8 cellular contexts compared by ENCODE assay signal in the genomic region with DNA sequence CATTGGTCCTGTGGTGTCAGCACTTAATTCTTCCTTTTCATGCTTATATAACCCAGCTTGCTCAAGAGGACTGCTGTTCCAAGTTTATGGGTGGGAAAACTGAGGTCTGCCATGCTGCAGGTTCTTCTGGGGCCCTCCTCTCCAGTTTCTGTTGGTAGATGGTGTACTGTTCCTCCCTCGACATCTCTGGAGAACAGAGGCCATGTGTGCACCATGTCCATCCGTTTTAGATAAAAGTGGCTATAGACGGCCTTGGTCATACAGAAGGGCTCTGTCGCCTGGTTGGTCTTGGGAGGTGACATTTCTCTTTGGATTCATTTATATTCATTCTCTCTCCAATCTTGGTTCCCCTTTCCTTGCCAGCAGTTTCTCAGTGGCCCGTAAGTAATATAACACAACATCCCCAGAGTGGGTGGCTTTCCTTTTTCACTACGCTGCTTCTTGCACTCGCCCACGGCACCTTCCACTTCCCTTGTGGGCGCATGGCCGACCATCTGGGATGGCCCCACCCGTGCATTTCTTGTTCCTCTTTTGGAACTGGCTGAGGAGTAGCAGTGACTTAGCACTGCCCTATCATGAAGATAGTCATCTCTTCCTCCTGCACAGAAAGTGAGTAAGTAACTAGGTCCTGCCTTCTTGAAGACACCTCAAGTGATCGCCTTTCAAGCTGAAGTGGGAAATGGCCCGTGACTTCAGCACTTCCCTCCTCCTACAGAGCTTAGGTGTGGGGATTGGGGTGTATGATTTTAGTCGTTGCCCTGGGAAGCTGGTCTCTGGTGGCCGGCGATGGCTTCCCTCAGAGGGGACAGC.
DNase-seq lines count a peak whose midpoint lies in the region; ATAC-seq, FAIRE-seq and TF ChIP-seq lines count a peak whose summit lies in the region.

No MANE protein-coding gene starts in this region.

- H2BK12ac ChIP-seq in neuronal stem cell (ENCODE audit: low read length) = no peak overlapping the region

- H2AFZ ChIP-seq in GM12878 (ENCODE audit: control insufficient read depth, low read depth, low read length) = no peak overlapping the region
- no peak overlapping the region for H2AFZ ChIP-seq in neuronal stem cell (ENCODE audit: low read length)

- no peak overlapping the region for H2BK15ac ChIP-seq in neuronal stem cell (ENCODE audit: low read length)

- H3K79me1 ChIP-seq in neuronal stem cell (ENCODE audit: low read depth, low read length) = no peaks in the 10 kb centered on the region

- no peak overlapping the region for H3K14ac ChIP-seq in neuronal stem cell (ENCODE audit: low read length)

- no peak overlapping the region for H4K8ac ChIP-seq in neuronal stem cell (ENCODE audit: low read depth, low read length)

- no peak overlapping the region for H2BK5ac ChIP-seq in neuronal stem cell (ENCODE audit: low read length)

- WGBS in GM12878 (ENCODE audit: insufficient coverage, insufficient replicate concordance, low lambda C conversion rate, missing lambda C conversion rate) = 14% methylated on average over 16 of the region's 16 CpGs
- no CpG with 5 or more reads among the region's 16 CpGs for WGBS in neuronal stem cell (ENCODE audit: extremely low coverage in 2 of 2, insufficient read length in 2 of 2, insufficient replicate concordance in 1 of 2), 2 donors

- in situ Hi-C loops in GM12878 (cut with MboI) = no loop called here

- POLR2A ChIA-PET in GM12878 (lab: Charles Lee) = interaction anchor here (0.6 to 1.4 kb wide), 3 partner anchors 35 to 115 kb away, joined by 3 to 4 read pairs (median 3); no protein-coding TSS in a partner anchor

- TF ChIP-seq EP300 in GM12878 (IDR thresholded peaks at IDR 0.05; ENCODE audit: borderline replicate concordance in 1 of 2, control insufficient read depth in 1 of 2, low read depth in 2 of 2, low read length in 2 of 2) = peak in 1 of 2 experiments; percentile 39; a peak in 1 of 4 replicates

- H4K20me1 ChIP-seq in GM12878 (ENCODE audit: control insufficient read depth, insufficient read depth) = no peaks in the 10 kb centered on the region

- SMC1A ChIA-PET in GM12878 (lab: Charles Lee; ENCODE audit: uncharacterized antibody, unreplicated experiment) = interaction anchor here (0.7 to 1.3 kb wide), 8 partner anchors 24 to 129 kb away, joined by 3 to 4 read pairs (median 3); no protein-coding TSS in a partner anchor

- H3K9ac ChIP-seq in GM12878 (ENCODE audit: control insufficient read depth, insufficient read depth, low read length) (peak overlapping the region; percentile 51), neuronal stem cell (ENCODE audit: low read depth, low read length, poor library complexity) (no peak overlapping the region)

- H3K9me3 ChIP-seq in GM12878 (replicated peaks; ENCODE audit: control insufficient read depth, insufficient read depth, low read length) (no peaks in the 10 kb centered on the region), neuronal stem cell (replicated peaks in 1 of 2; ENCODE audit: control insufficient read depth in 2 of 2, insufficient read depth in 1 of 2, low read depth in 1 of 2, low read length in 2 of 2) (no peaks in the 10 kb centered on the region)

- no peak overlapping the region for H2BK120ac ChIP-seq in neuronal stem cell (ENCODE audit: low read depth, low read length)

- peak overlapping the region; percentile 26 for H3K23ac ChIP-seq in neuronal stem cell (ENCODE audit: low read depth, low read length, poor library complexity)

- peaks cover 2% of the 10 kb centered on the region for H3K79me2 ChIP-seq in GM12878 (ENCODE audit: control insufficient read depth, insufficient read depth, low read length)

- no peak; the same call in 1 of the 2 replicates for TF ChIP-seq POLR2A in GM12878 (IDR thresholded peaks at IDR 0.05; ENCODE audit: low read depth, low read length)

- no peak overlapping the region for H4K91ac ChIP-seq in neuronal stem cell (ENCODE audit: low read depth, low read length, poor library complexity)

- no peaks in the 10 kb centered on the region for H3K27me3 ChIP-seq in GM06990 (replicated peaks; ENCODE audit: control insufficient read depth, insufficient read depth, low read length)
- H3K27me3 ChIP-seq in GM12878 (replicated peaks in 1 of 2; ENCODE audit: control insufficient read depth in 2 of 2, insufficient read depth in 2 of 2, low read length in 1 of 2) = no peaks in the 10 kb centered on the region
- no peaks in the 10 kb centered on the region for H3K27me3 ChIP-seq in neuronal stem cell (ENCODE audit: control insufficient read depth in 3 of 3, insufficient read depth in 3 of 3, low read depth in 1 of 3, low read length in 3 of 3)

- H3K4me1 ChIP-seq in GM12878 (ENCODE audit: control insufficient read depth, insufficient read depth, low read length) (peaks cover 33% of the 10 kb centered on the region), neuronal stem cell (ENCODE audit: control insufficient read depth in 2 of 2, insufficient read depth in 1 of 2, low read depth in 1 of 2, low read length in 2 of 2) (no peaks in the 10 kb centered on the region)

- no peak for TF ChIP-seq RAD21 in GM12878 (IDR thresholded peaks at IDR 0.05; ENCODE audit: insufficient read depth, low read depth, low read length)

- RAD21 ChIA-PET in GM12878 (lab: Charles Lee; ENCODE audit: unreplicated experiment) = interaction anchor here (1.0 to 2.5 kb wide), 7 partner anchors 34 to 134 kb away, joined by 3 to 9 read pairs (median 4); no protein-coding TSS in a partner anchor

- FAIRE-seq in GM12878 (lab: Jason Lieb, UNC) = peak; percentile 97

- H3K4ac ChIP-seq in neuronal stem cell (ENCODE audit: low read length) = no peak overlapping the region

- DNase-seq in GM06990 (ENCODE audit: extremely low read depth, insufficient read length) (peak; percentile 83), GM12878 (ENCODE audit: low read depth, low spot score) (peak; percentile 82), neuronal stem cell (ENCODE audit: low spot score) (no peak), AG20443 (ENCODE audit: low spot score) (no peak), NCI-H146 (lab: John Stamatoyannopoulos, UW) (no peak)
- DNase-seq in stimulated activated naive CD4-positive, alpha-beta T cell (lab: John Stamatoyannopoulos, UW) = no peak

- H3K4me3 ChIP-seq in GM06990 (replicated peaks; ENCODE audit: low read depth, low read length) (peak overlapping the region; percentile 13), GM12878 (0 out of 2 replicates have a peak overlapping the region, but pooled peaks have one; percentile 14), neuronal stem cell (ENCODE audit: low read length in 2 of 2) (no peak overlapping the region)

- no peak overlapping the region for H3K18ac ChIP-seq in neuronal stem cell (ENCODE audit: low read length)

- TF ChIP-seq CTCF in GM06990 (IDR thresholded peaks at IDR 0.05; ENCODE audit: insufficient read depth, low read length, poor library complexity, severe bottlenecking) (no peak), GM12878 (IDR thresholded peaks at IDR 0.05 in 2 of 3, conservative IDR thresholded peaks at IDR 0.05 in 1 of 3; ENCODE audit: control insufficient read depth in 2 of 3, extremely low read depth in 1 of 3, insufficient read depth in 1 of 3, low read depth in 3 of 3, low read length in 3 of 3) (no peak)

- H3K27ac ChIP-seq in GM12878 (ENCODE audit: control insufficient read depth, insufficient read depth) = peak overlapping the region; percentile 87
- no peak overlapping the region for H3K27ac ChIP-seq in neuronal stem cell (replicated peaks; ENCODE audit: low read length)

- H3K36me3 ChIP-seq in GM06990 (ENCODE audit: control insufficient read depth, insufficient read depth, low read length) = peaks cover 7% of the 10 kb centered on the region
- H3K36me3 ChIP-seq in GM12878 (ENCODE audit: control insufficient read depth in 2 of 2, insufficient read depth in 2 of 2, low read length in 1 of 2) = peaks cover 10 to 38% of the 10 kb centered on the region in 2 experiments
- H3K36me3 ChIP-seq in neuronal stem cell (replicated peaks in 1 of 2; ENCODE audit: control insufficient read depth in 2 of 2, insufficient read depth in 2 of 2, low read length in 2 of 2) = peaks cover 0 to 46% of the 10 kb centered on the region in 2 donors

- intact Hi-C loops in GM12878 (cut with micrococcal nuclease; ENCODE audit: unreplicated experiment) = no loop called here

- H3K4me2 ChIP-seq in GM12878 (ENCODE audit: control insufficient read depth, insufficient read depth) = peak overlapping the region; percentile 76
- H3K4me2 ChIP-seq in neuronal stem cell (ENCODE audit: insufficient read depth, low read length, poor library complexity, severe bottlenecking) = no peak overlapping the region

- ATAC-seq in GM19463 (IDR thresholded peaks at IDR 0.05; ENCODE audit: unreplicated experiment) (peak; percentile 94), HG03469 (IDR thresholded peaks at IDR 0.05; ENCODE audit: unreplicated experiment) (peak; percentile 83), GM12878 (peak; percentile 96)

- BruUV-seq in GM12878 (replicated peaks; lab: Mats Ljungman, UMichigan) = no TSS peak

- H2AK5ac ChIP-seq in neuronal stem cell (ENCODE audit: low read depth, low read length) = no peak overlapping the region

- CTCF ChIA-PET in GM12878 (lab: Yijun Ruan, JAX) = interaction anchor here (1.0 to 1.3 kb wide), 3 partner anchors 92 to 115 kb away, joined by 3 to 4 read pairs (median 3); no protein-coding TSS in a partner anchor

TF ChIP-seq in GM12878, 131 proteins besides CTCF, POLR2A, EP300 and RAD21 (continues in another document):
- TF ChIP-seq NRF1 (conservative IDR thresholded peaks at IDR 0.05; ENCODE audit: low read depth, low read length) (no peak), RCOR1 (conservative IDR thresholded peaks at IDR 0.05; ENCODE audit: low read depth, low read length) (no peak), FOXM1 (IDR thresholded peaks at IDR 0.05; ENCODE audit: low read depth, low read length) (no peak), KAT2A (conservative IDR thresholded peaks at IDR 0.05; ENCODE audit: control insufficient read depth, low read depth, low read length) (no peak), SMARCA5 (IDR thresholded peaks at IDR 0.05) (no peak; the same call in 1 of the 2 replicates), USF1 (IDR thresholded peaks at IDR 0.05; ENCODE audit: borderline replicate concordance, extremely low read length, insufficient read depth, low read depth, low read length) (no peak), CBX3 (IDR thresholded peaks at IDR 0.05; ENCODE audit: borderline replicate concordance, low read depth) (no peak)

Comparison
In these comparisons a context has a peak if more than half of its experiments do, and no peak if none do; other contexts are left out.
1. DNase-seq: peak in GM06990 (single experiment) and GM12878 (single experiment); none in neuronal stem cell (single experiment), AG20443 (single experiment), NCI-H146 (single experiment) and stimulated activated naive CD4-positive, alpha-beta T cell (0 of 6).
2. H3K4me3 ChIP-seq: peak in GM06990 (single experiment) and GM12878 (single experiment); none in neuronal stem cell (0 of 2).
3. Peak in every context shown above with its lines, with median percentiles within 50 percentile points of each other: ATAC-seq.